8 cellular contexts compared by ENCODE assay signal in genomic region chr2:54704688-54705605, GRCh38. TPM values are rescaled to one million over a fixed set of nuclear protein-coding genes. Genes with fewer than 3 reads are reported as not detected.
DNase-seq lines count a peak whose midpoint lies in the region; ATAC-seq and TF ChIP-seq lines count a peak whose summit lies in the region.

No MANE protein-coding gene starts in this region.

- no peaks in the 10 kb centered on the region for H3K36me3 ChIP-seq in H7 (replicated peaks; ENCODE audit: control insufficient read depth, insufficient read depth, low read length)
- no peaks in the 10 kb centered on the region for H3K36me3 ChIP-seq in ascending aorta
- H3K36me3 ChIP-seq in thoracic aorta: no peaks in the 10 kb centered on the region

- no peaks in the 10 kb centered on the region for H3K4me1 Mint-ChIP-seq in immature natural killer cell

- no peak overlapping the region for H3K4me3 Mint-ChIP-seq in immature natural killer cell

- peaks cover 0 to 10% (median 10%) of the 10 kb centered on the region in 3 donors for H3K27me3 Mint-ChIP-seq in immature natural killer cell (ENCODE audit: low read depth in 3 of 3)

- peaks cover 0 to 7% of the 10 kb centered on the region in 2 donors for H3K4me1 ChIP-seq in ascending aorta
- peaks cover 3 to 16% of the 10 kb centered on the region in 2 donors for H3K4me1 ChIP-seq in thoracic aorta (ENCODE audit: control insufficient read depth in 1 of 2, low read depth in 2 of 2)

- H3K27ac ChIP-seq in ascending aorta (no peak overlapping the region), thoracic aorta (no peak overlapping the region)

- intact Hi-C loops in ascending aorta (cut with DNase I): loop anchor here (2.0 to 10.0 kb wide), 3 partner anchors 183 to 598 kb away; no protein-coding TSS in a partner anchor

- no peaks in the 10 kb centered on the region for H3K9me3 ChIP-seq in ascending aorta
- no peaks in the 10 kb centered on the region for H3K9me3 ChIP-seq in thoracic aorta

- no peaks in the 10 kb centered on the region for H3K36me3 Mint-ChIP-seq in immature natural killer cell

- ATAC-seq in thoracic aorta (ENCODE audit: insufficient number of reproducible peaks, low FRiP score, low read depth): no peak

- no peaks in the 10 kb centered on the region for H3K27me3 ChIP-seq in H7 (ENCODE audit: control insufficient read depth, insufficient read depth, low read length)
- no peaks in the 10 kb centered on the region for H3K27me3 ChIP-seq in ascending aorta
- no peaks in the 10 kb centered on the region for H3K27me3 ChIP-seq in thoracic aorta (replicated peaks; ENCODE audit: insufficient read depth)

- H3K4me3 ChIP-seq in H7 (ENCODE audit: insufficient read depth, low read depth, low read length) (no peak overlapping the region), ascending aorta (no peak overlapping the region), thoracic aorta (no peak overlapping the region)

- H3K9me3 Mint-ChIP-seq in immature natural killer cell: no peaks in the 10 kb centered on the region

- TF ChIP-seq CTCF in ascending aorta (IDR thresholded peaks at IDR 0.05): peak; percentile 52 to 66 (median 58)
- TF ChIP-seq CTCF in thoracic aorta (IDR thresholded peaks at IDR 0.05): peak; percentile 47

- H3K27ac Mint-ChIP-seq in immature natural killer cell: no peak overlapping the region

- DNase-seq in DMS53 treated with DMSO at 0.1 percent for 48 hours (lab: John Stamatoyannopoulos, UW; ENCODE audit: unreplicated experiment): peak; percentile 63
- DNase-seq in H7: peak; percentile 39
- DNase-seq in NCI-H2171 treated with DMSO at 0.1 percent for 48 hours (lab: John Stamatoyannopoulos, UW): peak; percentile 72
- DNase-seq in ascending aorta (ENCODE audit: low spot score in 2 of 2): no peak
- peak; percentile 37 to 57 (median 43) for DNase-seq in immature natural killer cell
- DNase-seq in thoracic aorta (ENCODE audit: low spot score): no peak
- DNase-seq in 8988T: no peak
- DNase-seq in GM19240 (ENCODE audit: insufficient read length, low spot score): no peak

RNA-seq across cellular contexts. Expression of gene EML6, which starts 18.5 kb away (rescaled TPM):
- total RNA-seq in H7 (2014; rRNA removed; shearing (Covaris generic)): 0.52 and 1.0 TPM in 2 replicates
- total RNA-seq in ascending aorta (not detected), thoracic aorta (under 1 TPM; 0.81 to 0.92 TPM)
- polyA plus RNA-seq in immature natural killer cell: under 1 TPM in 1 of 3 donors, not detected in 2; 0.02 TPM

Comparison
In these comparisons a context has a peak if more than half of its experiments do, and no peak if none do; other contexts are left out.
1. DNase-seq: peak in DMS53 treated with DMSO at 0.1 percent for 48 hours (single experiment), H7 (single experiment), NCI-H2171 treated with DMSO at 0.1 percent for 48 hours (single experiment) and immature natural killer cell (3 of 3); none in ascending aorta (0 of 2), thoracic aorta (single experiment), 8988T (single experiment) and GM19240 (single experiment).